ENCODE assay signal across 11 cellular contexts in genomic region chr3:148998715-148999413, GRCh38. TPM values are rescaled to one million over a fixed set of nuclear protein-coding genes. Genes with fewer than 3 reads are reported as not detected.
DNase-seq lines count a peak whose midpoint lies in the region; ATAC-seq and TF ChIP-seq lines count a peak whose summit lies in the region.
"Had no signal": no experiment of that assay in that cellular context is flagged by ENCODE, and none has a peak within 500 bp of the region (broad histone marks: within the 10 kb centered on the region; RNA-seq: fewer than 3 reads in every experiment).

No MANE protein-coding gene starts in this region.

- H3K4me1 ChIP-seq in breast epithelium (peaks cover 0 to 5% of the 10 kb centered on the region in 2 donors), HUES64 (ENCODE audit: insufficient read depth, low read length) (peaks cover 28% of the 10 kb centered on the region), mammary epithelial cell (ENCODE audit: insufficient read depth, low read length) (peaks cover 9% of the 10 kb centered on the region), thoracic aorta (ENCODE audit: control insufficient read depth in 1 of 2, low read depth in 2 of 2) (peaks cover 12 to 29% of the 10 kb centered on the region in 2 donors)

- CTCF ChIA-PET in MCF 10A (lab: Yijun Ruan, JAX) = interaction anchor here (0.5 to 3.3 kb wide), 6 partner anchors 10 to 277 kb away, joined by 3 to 17 read pairs (median 4); no protein-coding TSS in a partner anchor
- CTCF ChIA-PET in mammary epithelial cell (lab: Charles Lee; ENCODE audit: low non-redundant PET) = interaction anchor here (0.6 kb wide), 1 partner anchor 597 kb away, joined by 6 read pairs; no protein-coding TSS in a partner anchor

- H3K9me3 ChIP-seq in breast epithelium = no peaks in the 10 kb centered on the region
- H3K9me3 ChIP-seq in HUES64 (ENCODE audit: insufficient read depth, low read depth, low read length) = no peaks in the 10 kb centered on the region
- no peaks in the 10 kb centered on the region for H3K9me3 ChIP-seq in mammary epithelial cell (replicated peaks; ENCODE audit: insufficient read depth, low read length)
- H3K9me3 ChIP-seq in thoracic aorta = no peaks in the 10 kb centered on the region
- H3K9me3 ChIP-seq: BLaER1 treated with 17β-estradiol and CSF1 and Interleukin-3, amounts not matched to agents 10 nM and 100 nM had no signal

- H3K36me3 Mint-ChIP-seq in MCF 10A (ENCODE audit: insufficient read depth, unreplicated experiment) = peaks cover 16% of the 10 kb centered on the region

- ATAC-seq in thoracic aorta (ENCODE audit: insufficient number of reproducible peaks, low FRiP score, low read depth) (no peak), GM21515 (IDR thresholded peaks at IDR 0.05; ENCODE audit: unreplicated experiment) (no peak)

- DNase-seq in breast epithelium (ENCODE audit: low spot score in 2 of 2) (no peak), MCF 10A (ENCODE audit: unreplicated experiment) (no peak), mammary epithelial cell (peak; percentile 45), thoracic aorta (ENCODE audit: low spot score) (no peak), foreskin melanocyte (no peak), ACHN (no peak)
- DNase-seq: naive B cell, NCI-H146 had no signal

- no peaks in the 10 kb centered on the region for H4K20me1 ChIP-seq in mammary epithelial cell (ENCODE audit: insufficient read depth, low read length)

- peaks cover under 1% of the 10 kb centered on the region for H3K79me2 ChIP-seq in mammary epithelial cell (ENCODE audit: insufficient read depth, low read length)

- H3K27me3 Mint-ChIP-seq in MCF 10A (ENCODE audit: insufficient read depth, unreplicated experiment) = no peaks in the 10 kb centered on the region
- H3K27me3 Mint-ChIP-seq: naive B cell had no signal

- H3K4me2 ChIP-seq in mammary epithelial cell (ENCODE audit: insufficient read depth, low read depth, low read length) = peak overlapping the region; percentile 68

- H3K27ac Mint-ChIP-seq in MCF 10A (ENCODE audit: low read depth, unreplicated experiment) = no peak overlapping the region

- WGBS in HUES64 = 72% methylated on average over 7 of the region's 7 CpGs
- WGBS in mammary epithelial cell (ENCODE audit: low coverage, missing lambda C conversion rate) = 20% methylated on average over 7 of the region's 7 CpGs

- dilution Hi-C loops in mammary epithelial cell (cut with HindIII; ENCODE audit: low sequenced_read_pairs) = no loop called here

- BruUV-seq in MCF 10A (replicated peaks; lab: Mats Ljungman, UMichigan) (no TSS peak), mammary epithelial cell (replicated peaks; lab: Mats Ljungman, UMichigan) (no TSS peak)

- no peaks in the 10 kb centered on the region for H3K36me3 ChIP-seq in breast epithelium
- peaks cover 18% of the 10 kb centered on the region for H3K36me3 ChIP-seq in HUES64 (ENCODE audit: insufficient read depth, low read length)
- no peaks in the 10 kb centered on the region for H3K36me3 ChIP-seq in mammary epithelial cell (ENCODE audit: insufficient read depth, low read length)
- peaks cover 24% of the 10 kb centered on the region for H3K36me3 ChIP-seq in thoracic aorta

- TF ChIP-seq CTCF in breast epithelium (IDR thresholded peaks at IDR 0.05) (no peak), MCF 10A (IDR thresholded peaks at IDR 0.05; ENCODE audit: unreplicated experiment) (no peak), mammary epithelial cell (conservative IDR thresholded peaks at IDR 0.05 in 1 of 2, IDR thresholded peaks at IDR 0.05 in 1 of 2; ENCODE audit: extremely low read depth in 1 of 2, insufficient read depth in 1 of 2, low read depth in 1 of 2, low read length in 2 of 2) (no peak), thoracic aorta (IDR thresholded peaks at IDR 0.05) (no peak)

- in situ Hi-C loops in mammary epithelial cell (cut with MboI; ENCODE audit: low sequenced_read_pairs in 2 of 2) = no loop called here
- in situ Hi-C loops in ACHN (cut with HindIII; ENCODE audit: low pct_ligation_motif_present, low pct_unique_long_range_greater_than_20kb, low sequenced_read_pairs) = no loop called here

- no peak overlapping the region for H3K4me3 Mint-ChIP-seq in MCF 10A (ENCODE audit: unreplicated experiment)
- H3K4me3 Mint-ChIP-seq: naive B cell had no signal

- no peaks in the 10 kb centered on the region for H3K9me3 Mint-ChIP-seq in MCF 10A (ENCODE audit: unreplicated experiment)
- H3K9me3 Mint-ChIP-seq: naive B cell had no signal

- no peak overlapping the region; the same call in 1 of the 2 replicates for H3K9ac ChIP-seq in HUES64 (ENCODE audit: low read depth, low read length)
- no peak overlapping the region for H3K9ac ChIP-seq in mammary epithelial cell (ENCODE audit: insufficient read depth, low read length)
- H3K9ac ChIP-seq: BLaER1 treated with 17β-estradiol and CSF1 and Interleukin-3, amounts not matched to agents 10 nM and 100 nM had no signal

- intact Hi-C loops in breast epithelium (cut with DNase I; ENCODE audit: low total_unique reads) = no loop called here
- intact Hi-C loops in MCF 10A (cut with micrococcal nuclease) = no loop called here
- intact Hi-C loops in mammary epithelial cell (cut with micrococcal nuclease) = no loop called here

- H3K4me3 ChIP-seq in breast epithelium (no peak overlapping the region), HUES64 (ENCODE audit: low read length) (no peak overlapping the region), mammary epithelial cell (replicated peaks in 1 of 3; ENCODE audit: insufficient read depth in 1 of 3, low read depth in 2 of 3, low read length in 3 of 3) (peak overlapping the region in 1 of 3 experiments; percentile 21), thoracic aorta (peak overlapping the region; percentile 33)
- H3K4me3 ChIP-seq: BLaER1 treated with 17β-estradiol and CSF1 and Interleukin-3, amounts not matched to agents 10 nM and 100 nM had no signal

- peak overlapping the region; percentile 56 for H2AFZ ChIP-seq in mammary epithelial cell (ENCODE audit: low read depth, low read length)

- H3K4me1 Mint-ChIP-seq in MCF 10A (ENCODE audit: insufficient read depth, unreplicated experiment) = peaks cover 6% of the 10 kb centered on the region

- peak overlapping the region; percentile 44 to 66 for H3K27ac ChIP-seq in breast epithelium
- H3K27ac ChIP-seq in HUES64 (ENCODE audit: low read depth, low read length) = peak overlapping the region; percentile 20; the same call in 1 of the 2 replicates
- peak overlapping the region; percentile 15 for H3K27ac ChIP-seq in mammary epithelial cell (ENCODE audit: insufficient read depth, low read depth, low read length)
- peak overlapping the region; percentile 13 to 68 for H3K27ac ChIP-seq in thoracic aorta
- H3K27ac ChIP-seq: BLaER1 treated with 17β-estradiol and CSF1 and Interleukin-3, amounts not matched to agents 10 nM and 100 nM had no signal

- TF ChIP-seq POLR2A in breast epithelium (IDR thresholded peaks at IDR 0.05) = no peak

- POLR2A ChIA-PET in MCF 10A (lab: Yijun Ruan, JAX) = interaction anchor here (1.3 kb wide), 1 partner anchor 10 kb away, joined by 3 read pairs; no protein-coding TSS in a partner anchor

- no peaks in the 10 kb centered on the region for H3K27me3 ChIP-seq in breast epithelium
- no peaks in the 10 kb centered on the region for H3K27me3 ChIP-seq in HUES64 (ENCODE audit: insufficient read depth, low read length)
- H3K27me3 ChIP-seq in mammary epithelial cell (ENCODE audit: insufficient read depth, low read length) = no peaks in the 10 kb centered on the region
- no peaks in the 10 kb centered on the region for H3K27me3 ChIP-seq in thoracic aorta (replicated peaks; ENCODE audit: insufficient read depth)
- H3K27me3 ChIP-seq: BLaER1 treated with 17β-estradiol and CSF1 and Interleukin-3, amounts not matched to agents 10 nM and 100 nM had no signal

RNA-seq across cellular contexts. Expression of gene GYG1, which starts 7.5 kb away (rescaled TPM):
- total RNA-seq in breast epithelium = 10 to 100 TPM; 25.8 to 36.1 (median 35.9) TPM
- total RNA-seq in MCF 10A (2022) = 22.3 and 25.4 TPM in 2 replicates
- 37.7 TPM for polyA plus RNA-seq in HUES64 (2013, experiment 1 of 2)
- polyA plus RNA-seq in HUES64 (2013, experiment 2 of 2) = 36.0 TPM
- 10 to 100 TPM; 23.5 to 30.5 TPM for total RNA-seq in mammary epithelial cell
- 27.8 TPM for polyA plus RNA-seq in mammary epithelial cell
- polyA minus RNA-seq in mammary epithelial cell = 26.2 TPM
- total RNA-seq in thoracic aorta = 10 to 100 TPM; 72.6 to 89.5 TPM
